In genomic region chr1:924619-925323, GRCh38 we compare ENCODE assay signal across 8 cellular contexts. TPM values are rescaled to one million over a fixed set of nuclear protein-coding genes. Genes with fewer than 3 reads are reported as not detected.
DNase-seq lines count a peak whose midpoint lies in the region; ATAC-seq and TF ChIP-seq lines count a peak whose summit lies in the region.

No MANE protein-coding gene starts in this region.

- H3K4me1 ChIP-seq in SJSA1 (replicated peaks) (peaks cover 53% of the 10 kb centered on the region), hepatocyte (ENCODE audit: insufficient read depth) (peaks cover 30% of the 10 kb centered on the region), stomach (peaks cover 49 to 75% (median 55%) of the 10 kb centered on the region in 4 donors)

- H3K27me3 ChIP-seq in SJSA1 (replicated peaks) (no peaks in the 10 kb centered on the region), hepatocyte (peaks cover 47% of the 10 kb centered on the region), stomach (peaks cover 0 to 100% (median 60%) of the 10 kb centered on the region in 3 donors)

- peaks cover 69% of the 10 kb centered on the region for H3K36me3 ChIP-seq in SJSA1
- no peaks in the 10 kb centered on the region for H3K36me3 ChIP-seq in hepatocyte (replicated peaks; ENCODE audit: insufficient read depth, low read depth)
- H3K36me3 ChIP-seq in stomach: no peaks in the 10 kb centered on the region

- no peaks in the 10 kb centered on the region for H3K9me2 ChIP-seq in hepatocyte (replicated peaks; ENCODE audit: insufficient read depth)

- peaks cover 6% of the 10 kb centered on the region for H4K20me1 ChIP-seq in hepatocyte (ENCODE audit: insufficient read depth, poor library complexity, severe bottlenecking)

- peak overlapping the region; percentile 93 for H3K4me3 ChIP-seq in SJSA1
- peak overlapping the region; percentile 36 for H3K4me3 ChIP-seq in hepatocyte
- peak overlapping the region; percentile 54 to 67 (median 59) for H3K4me3 ChIP-seq in stomach

- H3K27ac ChIP-seq in SJSA1: no peak overlapping the region
- no peak overlapping the region for H3K27ac ChIP-seq in hepatocyte
- H3K27ac ChIP-seq in stomach: peak overlapping the region in 3 of 5 donors; percentile 63 to 72 (median 67)

- DNase-seq in NCI-H1105 (lab: John Stamatoyannopoulos, UW): peak; percentile 25
- no peak for DNase-seq in NCI-H1105 treated with DMSO at 0.1 percent for 48 hours (lab: John Stamatoyannopoulos, UW)
- DNase-seq in SJSA1 (ENCODE audit: low read depth in 1 of 2, low spot score in 2 of 2): peak; percentile 54 to 73
- peak; percentile 69 for DNase-seq in hepatocyte (ENCODE audit: low spot score)
- DNase-seq in stomach: peak; percentile 59
- DNase-seq in activated CD4-positive, alpha-beta T cell treated with anti-CD3 and anti-CD28 coated beads for 4 hours: no peak

- intact Hi-C loops in stomach (cut with DNase I; ENCODE audit: low total_unique reads): no loop called here

- 0% methylated on average over 30 of the region's 89 CpGs for WGBS in hepatocyte (ENCODE audit: low lambda C conversion rate, missing lambda C conversion rate)
- 0 to 1% (median 1%) methylated on average over 15 to 89 of the region's 89 CpGs for WGBS in stomach, 5 donors

- peak; percentile 25 for TF ChIP-seq CTCF in hepatocyte (IDR thresholded peaks at IDR 0.05; ENCODE audit: poor library complexity)
- no peak for TF ChIP-seq CTCF in stomach (IDR thresholded peaks at IDR 0.05)

- peak overlapping the region; percentile 96 for H3K4me2 ChIP-seq in hepatocyte

- no peaks in the 10 kb centered on the region for H3K79me2 ChIP-seq in hepatocyte

- no peak for TF ChIP-seq EP300 in stomach (IDR thresholded peaks at IDR 0.05)

- H2AFZ ChIP-seq in hepatocyte: peak overlapping the region; percentile 52

- ATAC-seq in GM18861 (IDR thresholded peaks at IDR 0.05; ENCODE audit: unreplicated experiment): no peak
- no peak for ATAC-seq in activated CD4-positive, CD25-positive, alpha-beta regulatory T cell treated with anti-CD3 and anti-CD28 coated beads, Interleukin-2, amount 50 U/mL, for 24 hours

- no peak for TF ChIP-seq POLR2A in stomach (IDR thresholded peaks at IDR 0.05)

- H3K9me3 ChIP-seq in SJSA1 (replicated peaks) (no peaks in the 10 kb centered on the region; the same call in 1 of the 2 replicates), hepatocyte (ENCODE audit: low read depth) (no peaks in the 10 kb centered on the region), stomach (no peaks in the 10 kb centered on the region)

RNA-seq across cellular contexts. Expression of gene SAMD11, which starts 1.0 kb away (rescaled TPM):
- 232 and 256 TPM in 2 replicates for total RNA-seq in SJSA1 (2014; rRNA removed; shearing (Covaris generic))
- total RNA-seq in hepatocyte: 9.5 and 10.2 TPM in 2 replicates
- polyA plus RNA-seq in hepatocyte: 17.1 and 20.1 TPM in 2 replicates
- total RNA-seq in stomach: 1 to 10 TPM in 4 of 5 donors, not detected in 1; 3.6 to 9.8 (median 4.7) TPM
- polyA plus RNA-seq in stomach: 10 to 100 TPM in 1 of 3 donors, 1 to 10 TPM in 2; 3.5 to 23.3 (median 4.3) TPM

RNA-seq across cellular contexts. Expression of gene NOC2L, which starts 34.3 kb away (rescaled TPM):
- 100 and 129 TPM in 2 replicates for total RNA-seq in SJSA1 (2014; rRNA removed; shearing (Covaris generic))
- 29.3 and 44.3 TPM in 2 replicates for total RNA-seq in hepatocyte
- polyA plus RNA-seq in hepatocyte: 66.6 and 68.1 TPM in 2 replicates
- total RNA-seq in stomach: 10 to 100 TPM; 30.4 to 69.2 (median 40.3) TPM
- 10 to 100 TPM; 33.5 to 57.9 (median 50.1) TPM for polyA plus RNA-seq in stomach

RNA-seq across cellular contexts. Expression of gene KLHL17, which starts 35.6 kb away (rescaled TPM):
- 7.2 and 11.5 TPM in 2 replicates for total RNA-seq in SJSA1 (2014; rRNA removed; shearing (Covaris generic))
- total RNA-seq in hepatocyte: 4.1 and 13.8 TPM in 2 replicates
- 25.0 and 35.4 TPM in 2 replicates for polyA plus RNA-seq in hepatocyte
- 10 to 100 TPM in 2 of 5 donors, 1 to 10 TPM in 3; 1.7 to 99.9 (median 8.1) TPM for total RNA-seq in stomach
- 10 to 100 TPM in 1 of 3 donors, 1 to 10 TPM in 2; 6.0 to 19.3 (median 7.2) TPM for polyA plus RNA-seq in stomach

RNA-seq across cellular contexts. Expression of gene PLEKHN1, which starts 41.5 kb away (rescaled TPM):
- total RNA-seq in SJSA1 (2014; rRNA removed; shearing (Covaris generic)): 0.34 TPM in 1 of 2 replicates, not detected in the other
- total RNA-seq in hepatocyte: 0.60 and 0.72 TPM in 2 replicates
- polyA plus RNA-seq in hepatocyte: 2.4 and 5.6 TPM in 2 replicates
- 10 to 100 TPM in 1 of 5 donors, under 1 TPM in 3, not detected in 1; 0.29 to 29.2 (median 0.50) TPM for total RNA-seq in stomach
- 10 to 100 TPM in 1 of 3 donors, 1 to 10 TPM in 1, not detected in 1; 2.9 to 13.6 TPM for polyA plus RNA-seq in stomach

RNA-seq across cellular contexts. Expression of gene PERM1, which starts 57.1 kb away (rescaled TPM):
- 0.11 TPM in 1 of 2 replicates, not detected in the other for total RNA-seq in SJSA1 (2014; rRNA removed; shearing (Covaris generic))
- total RNA-seq in hepatocyte: not detected in 2 replicates
- polyA plus RNA-seq in hepatocyte: 1.3 and 1.6 TPM in 2 replicates
- under 1 TPM in 1 of 5 donors, not detected in 4; 0.43 TPM for total RNA-seq in stomach
- polyA plus RNA-seq in stomach: under 1 TPM; 0.37 to 0.88 (median 0.46) TPM

Comparison
In these comparisons a context has a peak if more than half of its experiments do, and no peak if none do; other contexts are left out.
1. DNase-seq: peak in NCI-H1105 (single experiment), SJSA1 (2 of 2), hepatocyte (single experiment) and stomach (single experiment); none in NCI-H1105 treated with DMSO at 0.1 percent for 48 hours (single experiment) and activated CD4-positive, alpha-beta T cell treated with anti-CD3 and anti-CD28 coated beads for 4 hours (0 of 2).
2. H3K27ac ChIP-seq: peak in stomach (3 of 5); none in SJSA1 (single experiment) and hepatocyte (single experiment).
3. H3K4me3 ChIP-seq: peak in every context shown above with its lines; median percentile 93 in SJSA1; 59 in stomach; 36 in hepatocyte.
4. RNA of gene SAMD11, which starts 1.0 kb away (total RNA-seq): 232 to 256 TPM in SJSA1; 9.5 to 10.2 TPM in hepatocyte and 3.6 to 9.8 TPM in stomach; every median in the first group is over 10 times any median in the second.